6 cellular contexts compared by ENCODE assay signal in genomic region chr18:49855711-49856110, GRCh38.
"Had no signal": no experiment of that assay in that cellular context is flagged by ENCODE, and none has a peak within 500 bp of the region (broad histone marks: within the 10 kb centered on the region; RNA-seq: fewer than 3 reads in every experiment).

No MANE protein-coding gene starts in this region.

- H3K27ac ChIP-seq: GM23248 had no signal

- H3K9ac ChIP-seq: GM23248 had no signal

- H3K4me3 ChIP-seq: GM23248, K562 had no signal

- ATAC-seq: K562 had no signal

- H2AFZ ChIP-seq: GM23248 had no signal

- DNase-seq: GM23248, GOT3, H7, HCEC 1CT, IMR-90 had no signal
